In genomic region chr20:63735859-63736718, GRCh38 we compare ENCODE assay signal across 8 cellular contexts. TPM values are rescaled to one million over a fixed set of nuclear protein-coding genes. Genes with fewer than 3 reads are reported as not detected.
DNase-seq lines count a peak whose midpoint lies in the region; ATAC-seq, FAIRE-seq and TF ChIP-seq lines count a peak whose summit lies in the region.

TSS of gene LIME1 (plus strand) at chr20:63736664. CDS start at chr20:63737550, 886 bp downstream.

- H3K27me3 ChIP-seq in K562 (ENCODE audit: control insufficient read depth in 2 of 2, insufficient read depth in 2 of 2, low read length in 2 of 2) (no peaks in the 10 kb centered on the region), neuronal stem cell (ENCODE audit: control insufficient read depth in 3 of 3, insufficient read depth in 3 of 3, low read depth in 1 of 3, low read length in 3 of 3) (no peaks in the 10 kb centered on the region)

- no peak within 1 kb of the TSS for H2BK15ac ChIP-seq in neuronal stem cell (ENCODE audit: low read length)

- H3K9ac ChIP-seq in K562 (ENCODE audit: insufficient read depth in 1 of 2, low read depth in 2 of 2, low read length in 2 of 2) (peak within 1 kb of the TSS in 1 of 2 experiments; percentile 14; a peak in 1 of 4 replicates), neuronal stem cell (ENCODE audit: low read depth, low read length, poor library complexity) (peak within 1 kb of the TSS; percentile 94)

- no peak for TF ChIP-seq RAD21 in K562 (CRISPR knock-in tag; conservative IDR thresholded peaks at IDR 0.05 in 1 of 2, IDR thresholded peaks at IDR 0.05 in 1 of 2)

- H3K4me1 Mint-ChIP-seq in T-helper 1 cell treated with Interleukin-12 subunit alpha and Interleukin-12 subunit beta and Interleukin-4 antibody, amounts not matched to agents 30 μg/mL and 1 μg/mL, for 36 hours (ENCODE audit: low read depth), result peaks cover 15% of the 10 kb centered on the region

- peaks cover 4% of the 10 kb centered on the region; the same call in 1 of the 2 replicates for H4K20me1 ChIP-seq in K562 (replicated peaks; ENCODE audit: control insufficient read depth, insufficient read depth, low read length)

- DNase-seq in GM12892 (ENCODE audit: insufficient read length), result peak; percentile 68
- peak in 3 of 4 experiments; percentile 8 to 12 (median 11) for DNase-seq in K562 (ENCODE audit: extremely low read depth in 1 of 4, low spot score in 3 of 4)
- DNase-seq in neuronal stem cell (ENCODE audit: low spot score), result no peak
- no peak for DNase-seq in NCI-H1048 (lab: John Stamatoyannopoulos, UW)
- DNase-seq in ureter (ENCODE audit: low spot score), result no peak

- H3K79me2 ChIP-seq in K562 (ENCODE audit: control insufficient read depth, insufficient read depth, low read length), result peaks cover 23% of the 10 kb centered on the region

- H3K9me3 ChIP-seq in K562 (replicated peaks; ENCODE audit: control insufficient read depth, insufficient read depth, low read depth, low read length) (peaks cover 4% of the 10 kb centered on the region), neuronal stem cell (replicated peaks in 1 of 2; ENCODE audit: control insufficient read depth in 2 of 2, insufficient read depth in 1 of 2, low read depth in 1 of 2, low read length in 2 of 2) (peaks cover 0 to 3% of the 10 kb centered on the region in 2 donors)

- FAIRE-seq in GM12892 (lab: Jason Lieb, UNC) (peak; percentile 74), K562 (lab: Jason Lieb, UNC) (no peak)

- no peak within 1 kb of the TSS for H3K27ac ChIP-seq in K562 (ENCODE audit: extremely low read depth, low read depth, low read length)
- H3K27ac ChIP-seq in neuronal stem cell (replicated peaks; ENCODE audit: low read length), result no peak within 1 kb of the TSS

- TF ChIP-seq POLR2A in GM12892 (IDR thresholded peaks at IDR 0.05; ENCODE audit: low read depth, low read length), result peak; percentile 48; the same call in 1 of the 2 replicates
- TF ChIP-seq POLR2A in K562 (conservative IDR thresholded peaks at IDR 0.05), result no peak

- peak within 1 kb of the TSS; percentile 83 for H3K23ac ChIP-seq in neuronal stem cell (ENCODE audit: low read depth, low read length, poor library complexity)

- H2BK120ac ChIP-seq in neuronal stem cell (ENCODE audit: low read depth, low read length), result no peak within 1 kb of the TSS

- WGBS in K562 (ENCODE audit: insufficient coverage, low coverage, missing lambda C conversion rate), result 84% methylated on average over 28 of the region's 31 CpGs
- WGBS in neuronal stem cell (ENCODE audit: extremely low coverage in 2 of 2, insufficient read length in 2 of 2, insufficient replicate concordance in 1 of 2), 2 donors, result no CpG with 5 or more reads among the region's 31 CpGs

- no peak within 1 kb of the TSS for H3K4me3 ChIP-seq in K562
- no peak within 1 kb of the TSS for H3K4me3 ChIP-seq in neuronal stem cell (ENCODE audit: low read length in 2 of 2)

- H2AK5ac ChIP-seq in neuronal stem cell (ENCODE audit: low read depth, low read length), result peak within 1 kb of the TSS; percentile 88

- H3K18ac ChIP-seq in neuronal stem cell (ENCODE audit: low read length), result peak within 1 kb of the TSS; percentile 48

- H3K36me3 ChIP-seq in K562 (ENCODE audit: control insufficient read depth, insufficient read depth, low read length), result peaks cover 55% of the 10 kb centered on the region; the same call in 2 of the 3 replicates
- peaks cover 33 to 45% of the 10 kb centered on the region in 2 donors for H3K36me3 ChIP-seq in neuronal stem cell (replicated peaks in 1 of 2; ENCODE audit: control insufficient read depth in 2 of 2, insufficient read depth in 2 of 2, low read length in 2 of 2)

- TF ChIP-seq EP300 in K562 (IDR thresholded peaks at IDR 0.05; ENCODE audit: low read length), result no peak

- peak within 1 kb of the TSS; percentile 79 for H3K4me3 Mint-ChIP-seq in T-helper 1 cell treated with Interleukin-12 subunit alpha and Interleukin-12 subunit beta and Interleukin-4 antibody, amounts not matched to agents 30 μg/mL and 1 μg/mL, for 36 hours

- in situ Hi-C loops in K562 (cut with MboI), result no loop called here

- H2BK5ac ChIP-seq in neuronal stem cell (ENCODE audit: low read length), result peak within 1 kb of the TSS; percentile 75

- no peaks in the 10 kb centered on the region for H3K9me1 ChIP-seq in K562 (ENCODE audit: control insufficient read depth, insufficient read depth, low read length)

- peak within 1 kb of the TSS; percentile 75 for H3K27ac Mint-ChIP-seq in T-helper 1 cell treated with Interleukin-12 subunit alpha and Interleukin-12 subunit beta and Interleukin-4 antibody, amounts not matched to agents 30 μg/mL and 1 μg/mL, for 36 hours

- no TSS peak for BruUV-seq in K562 (replicated peaks; lab: Mats Ljungman, UMichigan)

- peaks cover 27% of the 10 kb centered on the region for H3K79me1 ChIP-seq in neuronal stem cell (ENCODE audit: low read depth, low read length)

- POLR2A ChIA-PET in K562 (lab: Yijun Ruan, JAX), result interaction anchor here (0.5 to 1.5 kb wide), 5 partner anchors 8 to 327 kb away, joined by 3 to 6 read pairs (median 3); no protein-coding TSS in a partner anchor

- H3K4me2 ChIP-seq in K562 (ENCODE audit: insufficient read depth, low read length) (no peak within 1 kb of the TSS), neuronal stem cell (ENCODE audit: insufficient read depth, low read length, poor library complexity, severe bottlenecking) (peak within 1 kb of the TSS; percentile 97)

- no peak within 1 kb of the TSS for H2BK12ac ChIP-seq in neuronal stem cell (ENCODE audit: low read length)

- H3K4ac ChIP-seq in neuronal stem cell (ENCODE audit: low read length), result no peak within 1 kb of the TSS

- H4K8ac ChIP-seq in neuronal stem cell (ENCODE audit: low read depth, low read length), result no peak within 1 kb of the TSS

- H3K9me3 Mint-ChIP-seq in T-helper 1 cell treated with Interleukin-12 subunit alpha and Interleukin-12 subunit beta and Interleukin-4 antibody, amounts not matched to agents 30 μg/mL and 1 μg/mL, for 36 hours, result no peaks in the 10 kb centered on the region

- CTCF ChIA-PET in K562 (lab: Yijun Ruan, JAX; ENCODE audit: low intra/inter-chr PET ratio), result no interaction called here

- H3K14ac ChIP-seq in neuronal stem cell (ENCODE audit: low read length), result no peak within 1 kb of the TSS

- peaks cover 5 to 69% of the 10 kb centered on the region in 2 experiments; a peak in 4 of 5 replicates for H3K4me1 ChIP-seq in K562 (replicated peaks in 1 of 2; ENCODE audit: control insufficient read depth in 2 of 2, insufficient read depth in 2 of 2, low read length in 2 of 2)
- H3K4me1 ChIP-seq in neuronal stem cell (ENCODE audit: control insufficient read depth in 2 of 2, insufficient read depth in 1 of 2, low read depth in 1 of 2, low read length in 2 of 2), result peaks cover 4 to 16% of the 10 kb centered on the region in 2 donors

- H3K27me3 Mint-ChIP-seq in T-helper 1 cell treated with Interleukin-12 subunit alpha and Interleukin-12 subunit beta and Interleukin-4 antibody, amounts not matched to agents 30 μg/mL and 1 μg/mL, for 36 hours (ENCODE audit: low read depth), result no peaks in the 10 kb centered on the region

- peaks cover 9% of the 10 kb centered on the region for H3K36me3 Mint-ChIP-seq in T-helper 1 cell treated with Interleukin-12 subunit alpha and Interleukin-12 subunit beta and Interleukin-4 antibody, amounts not matched to agents 30 μg/mL and 1 μg/mL, for 36 hours (ENCODE audit: low read depth)

- H4K91ac ChIP-seq in neuronal stem cell (ENCODE audit: low read depth, low read length, poor library complexity), result peak within 1 kb of the TSS; percentile 30

- no peak within 1 kb of the TSS for H2AFZ ChIP-seq in K562 (ENCODE audit: low read depth, low read length)
- no peak within 1 kb of the TSS for H2AFZ ChIP-seq in neuronal stem cell (ENCODE audit: low read length)

- no peak for ATAC-seq in K562
- ATAC-seq in GM18519 (IDR thresholded peaks at IDR 0.05; ENCODE audit: low FRiP score, unreplicated experiment), result no peak
- no peak for ATAC-seq in GM21576 (IDR thresholded peaks at IDR 0.05; ENCODE audit: unreplicated experiment)

- intact Hi-C loops in K562 (cut with micrococcal nuclease), result no loop called here

- no peak for TF ChIP-seq CTCF in K562 (IDR thresholded peaks at IDR 0.05 in 2 of 3, conservative IDR thresholded peaks at IDR 0.05 in 1 of 3; ENCODE audit: insufficient read depth in 2 of 3, low read depth in 1 of 3, low read length in 3 of 3)

TF ChIP-seq in K562, 482 proteins besides CTCF, POLR2A, EP300 and RAD21 (continues in another document):
- peak; percentile 29 for TF ChIP-seq POLR2G (IDR thresholded peaks at IDR 0.05; ENCODE audit: low read depth, low read length)
- no peak for TF ChIP-seq ZNF212 (CRISPR knock-in tag; IDR thresholded peaks at IDR 0.05)
- TF ChIP-seq, protein P1, sequence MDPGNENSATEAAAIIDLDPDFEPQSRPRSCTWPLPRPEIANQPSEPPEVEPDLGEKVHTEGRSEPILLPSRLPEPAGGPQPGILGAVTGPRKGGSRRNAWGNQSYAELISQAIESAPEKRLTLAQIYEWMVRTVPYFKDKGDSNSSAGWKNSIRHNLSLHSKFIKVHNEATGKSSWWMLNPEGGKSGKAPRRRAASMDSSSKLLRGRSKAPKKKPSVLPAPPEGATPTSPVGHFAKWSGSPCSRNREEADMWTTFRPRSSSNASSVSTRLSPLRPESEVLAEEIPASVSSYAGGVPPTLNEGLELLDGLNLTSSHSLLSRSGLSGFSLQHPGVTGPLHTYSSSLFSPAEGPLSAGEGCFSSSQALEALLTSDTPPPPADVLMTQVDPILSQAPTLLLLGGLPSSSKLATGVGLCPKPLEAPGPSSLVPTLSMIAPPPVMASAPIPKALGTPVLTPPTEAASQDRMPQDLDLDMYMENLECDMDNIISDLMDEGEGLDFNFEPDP (CRISPR knock-in tag; IDR thresholded peaks at IDR 0.05), result no peak

RNA-seq across cellular contexts. Expression of gene LIME1, which starts in this region (rescaled TPM):
- polyA plus RNA-seq in GM12892 (2012; ENCODE audit: missing spikeins), result 0.47 TPM
- total RNA-seq in K562 (2011; cell fraction: chromatin; rRNA removed; ENCODE audit: low replicate concordance), result 6.7 and 27.9 TPM in 2 replicates
- total RNA-seq in K562 (2011; cell fraction: nucleolus; rRNA removed), result 29.6 and 36.2 TPM in 2 replicates
- 12.0 and 12.1 TPM in 2 replicates for total RNA-seq in K562 (2011; cell fraction: nucleoplasm; rRNA removed)
- total RNA-seq in K562 (2014; rRNA removed), result 9.5 and 12.7 TPM in 2 replicates
- 0.11 and 0.32 TPM in 2 replicates for total RNA-seq in K562 (2014; rRNA removed; fragmentation: Illumina TruSeq; extraction: Trizol)
- 2.7 and 2.8 TPM in 2 replicates for total RNA-seq in K562 (2015; rRNA removed; fragmentation: Illumina TruSeq; extraction: Trizol)
- total RNA-seq in K562 (2021), result 9.3 and 10.2 TPM in 2 replicates
- 1.5 and 3.9 TPM in 2 replicates for polyA plus RNA-seq in K562 (2011; rRNA removed)
- 4.5 and 15.8 TPM in 2 replicates for polyA plus RNA-seq in K562 (2011; cell fraction: cytosol; rRNA removed)
- 37.1 and 90.0 TPM in 2 replicates for polyA plus RNA-seq in K562 (2011; cell fraction: nucleus; rRNA removed)
- polyA plus RNA-seq in K562 (2012), result 5.5 and 10.7 TPM in 2 replicates
- 0.83 and 2.3 TPM in 2 replicates for polyA plus RNA-seq in K562 (2014; fragmentation: Illumina TruSeq; extraction: Trizol)
- polyA plus RNA-seq in K562 (2014; fragmentation: Nextera tagmentation; extraction: Ambion mirVana), result not detected
- 17.1 and 20.2 TPM in 2 replicates for polyA plus RNA-seq in K562 (2014; rRNA removed)
- 0.06 and 0.25 TPM in 2 replicates for polyA minus RNA-seq in K562 (2011; rRNA and poly(A)+ RNA removed)
- 1.2 and 1.5 TPM in 2 replicates for polyA minus RNA-seq in K562 (2011; cell fraction: cytosol; rRNA and poly(A)+ RNA removed)
- polyA minus RNA-seq in K562 (2011; cell fraction: nucleus; rRNA and poly(A)+ RNA removed), result 4.7 and 7.7 TPM in 2 replicates
- polyA plus RNA-seq in neuronal stem cell (2013, experiment 1 of 2), result 3.2 TPM
- polyA plus RNA-seq in neuronal stem cell (2013, experiment 2 of 2), result 2.9 TPM
- 7.3 TPM for total RNA-seq in ureter

Comparison
In these comparisons a context has a peak if more than half of its experiments do, and no peak if none do; other contexts are left out.
1. DNase-seq: peak in GM12892 (single experiment) and K562 (3 of 4); none in neuronal stem cell (single experiment), NCI-H1048 (single experiment) and ureter (single experiment).